In genomic region chrX:630007-630921, GRCh38 we compare ENCODE assay signal across 18 cellular contexts. TPM values are rescaled to one million over a fixed set of nuclear protein-coding genes. Genes with fewer than 3 reads are reported as not detected.
DNase-seq lines count a peak whose midpoint lies in the region; ATAC-seq and TF ChIP-seq lines count a peak whose summit lies in the region.
"Had no signal": no experiment of that assay in that cellular context is flagged by ENCODE, and none has a peak within 500 bp of the region (broad histone marks: within the 10 kb centered on the region; RNA-seq: fewer than 3 reads in every experiment).

TSS of gene SHOX (plus strand) at chrX:630791. CDS start at chrX:630898, 107 bp downstream.

- H3K4me1 ChIP-seq in endodermal cell (ENCODE audit: control insufficient read depth, insufficient read depth, low read length) (peaks cover 8% of the 10 kb centered on the region), body of pancreas (no peaks in the 10 kb centered on the region)

- peaks cover 97% of the 10 kb centered on the region for H3K27me3 Mint-ChIP-seq in endodermal cell (ENCODE audit: insufficient read depth)
- H3K27me3 Mint-ChIP-seq in nephron progenitor cell (ENCODE audit: low read depth, poor library complexity): peaks cover 98% of the 10 kb centered on the region
- peaks cover 26% of the 10 kb centered on the region for H3K27me3 Mint-ChIP-seq in endothelial cell (ENCODE audit: unreplicated experiment)

- H3K27ac ChIP-seq in endodermal cell (ENCODE audit: low read depth, low read length) (no peak within 1 kb of the TSS), body of pancreas (no peak within 1 kb of the TSS)

- WGBS in endodermal cell (ENCODE audit: insufficient coverage in 1 of 2, insufficient read length in 1 of 2), 2 experiments: 1% methylated on average over 19 to 93 of the region's 93 CpGs
- 1 to 2% methylated on average over 41 to 70 of the region's 93 CpGs for WGBS in body of pancreas, 2 donors

- no peak for TF ChIP-seq POLR2A in body of pancreas (IDR thresholded peaks at IDR 0.05)

- peaks cover 6% of the 10 kb centered on the region for H3K9me3 ChIP-seq in endodermal cell (ENCODE audit: control insufficient read depth, low read length)
- no peaks in the 10 kb centered on the region for H3K9me3 ChIP-seq in body of pancreas

- H3K4me3 ChIP-seq in AG10803 (ENCODE audit: low read length) (peak within 1 kb of the TSS; percentile 45), HFF-Myc (replicated peaks; ENCODE audit: low read depth, low read length) (peak within 1 kb of the TSS; percentile 59), endodermal cell (ENCODE audit: low read length) (peak within 1 kb of the TSS; percentile 56), body of pancreas (no peak within 1 kb of the TSS)

- H3K36me3 ChIP-seq in endodermal cell (ENCODE audit: control insufficient read depth, insufficient read depth, low read length) (no peaks in the 10 kb centered on the region), body of pancreas (replicated peaks in 1 of 2; ENCODE audit: insufficient read depth in 1 of 2, low read depth in 2 of 2) (no peaks in the 10 kb centered on the region)

- H3K27me3 ChIP-seq in endodermal cell (ENCODE audit: control insufficient read depth, insufficient read depth, low read length, poor library complexity, severe bottlenecking) (peaks cover 100% of the 10 kb centered on the region), body of pancreas (no peaks in the 10 kb centered on the region)

- DNase-seq in AG10803 (ENCODE audit: low read depth) (peak; percentile 62), HFF-Myc (ENCODE audit: extremely low read depth, low read depth) (no peak), endodermal cell (peak; percentile 72), nephron progenitor cell (no peak), SIG-M5 treated with dmso at 0.1 percent for 504 hours (lab: John Stamatoyannopoulos, UW; ENCODE audit: unreplicated experiment) (no peak), body of pancreas (no peak), CD1c-positive myeloid dendritic cell (ENCODE audit: extremely low spot score) (no peak), endothelial cell (ENCODE audit: low spot score) (no peak)
- DNase-seq: activated CD4-positive, alpha-beta T cell treated with anti-CD3 and anti-CD28 coated beads for 4 hours; DMS 273 treated with DMSO at 0.1 percent for 48 hours; NCI-H2171; NK-92 treated with Interleukin-12 subunit alpha and Interleukin-12 subunit beta, amount 100 ng/mL, for 24 hours; nucleus accumbens; Right ventricle myocardium superior; stimulated activated naive CD4-positive, alpha-beta T cell treated with Interleukin-2 at 50 U/mL for 16 hours had no signal

- H3K4me3 Mint-ChIP-seq in endodermal cell: peak within 1 kb of the TSS; percentile 48
- peak within 1 kb of the TSS; percentile 52 for H3K4me3 Mint-ChIP-seq in nephron progenitor cell
- H3K4me3 Mint-ChIP-seq in endothelial cell (ENCODE audit: unreplicated experiment): no peak within 1 kb of the TSS

- H3K9me3 Mint-ChIP-seq in endodermal cell: no peaks in the 10 kb centered on the region
- peaks cover 11% of the 10 kb centered on the region for H3K9me3 Mint-ChIP-seq in nephron progenitor cell
- peaks cover 43% of the 10 kb centered on the region for H3K9me3 Mint-ChIP-seq in endothelial cell (ENCODE audit: unreplicated experiment)

- intact Hi-C loops in body of pancreas (cut with DNase I): no loop called here

- no peak for ATAC-seq in body of pancreas

- no peak within 1 kb of the TSS for H3K9ac ChIP-seq in endodermal cell (ENCODE audit: extremely low read depth, low read length, poor library complexity, severe bottlenecking)

- no peak for TF ChIP-seq CTCF in AG10803 (conservative IDR thresholded peaks at IDR 0.05; ENCODE audit: low read length)
- no peak for TF ChIP-seq CTCF in HFF-Myc (IDR thresholded peaks at IDR 0.05; ENCODE audit: low read depth, low read length, missing control alignments)
- no peak for TF ChIP-seq CTCF in endodermal cell (conservative IDR thresholded peaks at IDR 0.05)
- TF ChIP-seq CTCF in nephron progenitor cell (IDR thresholded peaks at IDR 0.05): no peak
- TF ChIP-seq CTCF in body of pancreas (IDR thresholded peaks at IDR 0.05): no peak
- no peak for TF ChIP-seq CTCF in endothelial cell (IDR thresholded peaks at IDR 0.05; ENCODE audit: unreplicated experiment)

- peaks cover 6% of the 10 kb centered on the region for H3K4me1 Mint-ChIP-seq in endodermal cell
- H3K4me1 Mint-ChIP-seq in nephron progenitor cell: peaks cover 47% of the 10 kb centered on the region
- no peaks in the 10 kb centered on the region for H3K4me1 Mint-ChIP-seq in endothelial cell (ENCODE audit: unreplicated experiment)

- H3K36me3 Mint-ChIP-seq in endodermal cell (ENCODE audit: low read depth): no peaks in the 10 kb centered on the region
- H3K36me3 Mint-ChIP-seq in nephron progenitor cell (ENCODE audit: low read depth): no peaks in the 10 kb centered on the region
- peaks cover 30% of the 10 kb centered on the region for H3K36me3 Mint-ChIP-seq in endothelial cell (ENCODE audit: low read depth, unreplicated experiment)

- H3K27ac Mint-ChIP-seq in endodermal cell (no peak within 1 kb of the TSS), nephron progenitor cell (no peak within 1 kb of the TSS), endothelial cell (ENCODE audit: unreplicated experiment) (no peak within 1 kb of the TSS)

RNA-seq across cellular contexts. Expression of gene SHOX, which starts in this region (rescaled TPM):
- total RNA-seq in endodermal cell (not detected), body of pancreas (not detected), endothelial cell (ENCODE audit: unreplicated experiment) (not detected)
- polyA plus RNA-seq in endodermal cell (2013, experiment 1 of 2): 0.14 TPM
- polyA plus RNA-seq in endodermal cell (2013, experiment 2 of 2): 0.37 TPM
- total RNA-seq: dermis microvascular lymphatic vessel endothelial cell; fibroblast of lung; Right ventricle myocardium superior; T-helper 2 cell treated with Interferon-gamma antibody and Interleukin-4, amounts not matched to agents 100 ng/mL and 5 ng/mL, for 36 hours had no signal
- polyA plus RNA-seq: fibroblast of lung had no signal

Comparison
In these comparisons a context has a peak if more than half of its experiments do, and no peak if none do; other contexts are left out.
1. Peak in DNase-seq and H3K4me3 ChIP-seq in endodermal cell; RNA of the gene not detected or under 1 TPM.
2. H3K4me3 ChIP-seq: peak in AG10803 (single experiment) and HFF-Myc (single experiment); none in body of pancreas (0 of 2).